ENCODE assay signal across 18 cellular contexts in genomic region chr12:108722463-108722862, GRCh38. TPM values are rescaled to one million over a fixed set of nuclear protein-coding genes. Genes with fewer than 3 reads are reported as not detected.
DNase-seq lines count a peak whose midpoint lies in the region; ATAC-seq and TF ChIP-seq lines count a peak whose summit lies in the region.
"Had no signal": no experiment of that assay in that cellular context is flagged by ENCODE, and none has a peak within 500 bp of the region (broad histone marks: within the 10 kb centered on the region; RNA-seq: fewer than 3 reads in every experiment).

No MANE protein-coding gene starts in this region.

- H3K9me3 Mint-ChIP-seq in mesothelial cell of epicardium (no peaks in the 10 kb centered on the region), endothelial cell (ENCODE audit: unreplicated experiment) (no peaks in the 10 kb centered on the region)
- H3K9me3 Mint-ChIP-seq: activated CD4-positive, alpha-beta T cell treated with anti-CD3 and anti-CD28 coated beads, Interleukin-2, amount 10 ng/mL, durations not matched to agents 7 days and 5 days had no signal

- H3K27me3 ChIP-seq in cardiac muscle cell = no peaks in the 10 kb centered on the region
- H3K27me3 ChIP-seq in breast epithelium = no peaks in the 10 kb centered on the region
- no peaks in the 10 kb centered on the region for H3K27me3 ChIP-seq in transverse colon

- intact Hi-C loops in Right ventricle myocardium inferior (cut with DNase I) = no loop called here
- intact Hi-C loops in breast epithelium (cut with DNase I; ENCODE audit: low total_unique reads) = no loop called here
- intact Hi-C loops in transverse colon (cut with DNase I; ENCODE audit: low total_unique reads) = no loop called here

- TF ChIP-seq EP300 in transverse colon (IDR thresholded peaks at IDR 0.05; ENCODE audit: low read depth) = no peak

- no peak for TF ChIP-seq POLR2A in breast epithelium (IDR thresholded peaks at IDR 0.05)
- TF ChIP-seq POLR2A in transverse colon (IDR thresholded peaks at IDR 0.05) = no peak
- TF ChIP-seq POLR2A in GM18505 (IDR thresholded peaks at IDR 0.05; ENCODE audit: borderline replicate concordance, extremely low read depth, insufficient read depth, insufficient read length) = no peak

- ATAC-seq in Right ventricle myocardium inferior = no peak
- ATAC-seq in GM18505 (IDR thresholded peaks at IDR 0.05; ENCODE audit: unreplicated experiment) = no peak
- ATAC-seq: mucosa of descending colon had no signal

- TF ChIP-seq CTCF in cardiac muscle cell (IDR thresholded peaks at IDR 0.05; ENCODE audit: low read depth, low read length) = no peak
- no peak for TF ChIP-seq CTCF in breast epithelium (IDR thresholded peaks at IDR 0.05)
- no peak for TF ChIP-seq CTCF in mesothelial cell of epicardium (IDR thresholded peaks at IDR 0.05; ENCODE audit: unreplicated experiment)
- TF ChIP-seq CTCF in transverse colon (IDR thresholded peaks at IDR 0.05) = no peak
- TF ChIP-seq CTCF in endothelial cell (IDR thresholded peaks at IDR 0.05; ENCODE audit: unreplicated experiment) = no peak

- no peak for DNase-seq in cardiac muscle cell (ENCODE audit: low read depth in 1 of 2, low spot score in 1 of 2)
- DNase-seq in Right ventricle myocardium inferior (ENCODE audit: missing footprints) = no peak
- no peak for DNase-seq in breast epithelium (ENCODE audit: low spot score in 2 of 2)
- DNase-seq in mesothelial cell of epicardium (ENCODE audit: low spot score in 2 of 2, unreplicated experiment in 2 of 2) = no peak
- no peak for DNase-seq in transverse colon
- no peak for DNase-seq in NCI-H526 treated with DMSO at 0.1 percent for 48 hours (lab: John Stamatoyannopoulos, UW)
- DNase-seq in endothelial cell (ENCODE audit: low spot score) = no peak
- DNase-seq: activated CD4-positive, alpha-beta T cell treated with anti-CD3 and anti-CD28 coated beads, Interleukin-2, amount 10 ng/mL, durations not matched to agents 7 days and 5 days; activated gamma-delta T cell; cortex of kidney; DND-41; head of caudate nucleus; mucosa of descending colon; NCI-H1694 treated with DMSO at 0.1 percent for 48 hours; NK-92 treated with Interleukin-12 subunit alpha and Interleukin-12 subunit beta, amount 100 ng/mL, for 24 hours; T-helper 1 cell had no signal

- H3K27ac Mint-ChIP-seq in mesothelial cell of epicardium (peak overlapping the region; percentile 75), endothelial cell (ENCODE audit: unreplicated experiment) (no peak overlapping the region)
- H3K27ac Mint-ChIP-seq: activated CD4-positive, alpha-beta T cell treated with anti-CD3 and anti-CD28 coated beads, Interleukin-2, amount 10 ng/mL, durations not matched to agents 7 days and 5 days had no signal

- in situ Hi-C loops in transverse colon (cut with MboI; ENCODE audit: low pct_ligation_motif_present in 1 of 4, low pct_unique_long_range_greater_than_20kb in 1 of 4, low sequenced_read_pairs in 3 of 4) = no loop called here

- H3K9me3 ChIP-seq in cardiac muscle cell (ENCODE audit: low read depth) (no peaks in the 10 kb centered on the region), breast epithelium (no peaks in the 10 kb centered on the region), transverse colon (no peaks in the 10 kb centered on the region)
- H3K9me3 ChIP-seq: mucosa of descending colon had no signal

- 52 to 80% methylated on average over 1 of the region's 1 CpG for WGBS in transverse colon (ENCODE audit: low coverage in 1 of 2), 2 donors

- peaks cover 40% of the 10 kb centered on the region for H3K4me1 Mint-ChIP-seq in mesothelial cell of epicardium
- H3K4me1 Mint-ChIP-seq in endothelial cell (ENCODE audit: unreplicated experiment) = peaks cover 57% of the 10 kb centered on the region

- H3K27ac ChIP-seq in cardiac muscle cell (peak overlapping the region; percentile 53), breast epithelium (peak overlapping the region; percentile 22 to 65), transverse colon (peak overlapping the region; percentile 66 to 99 (median 98))
- H3K27ac ChIP-seq: 22Rv1 had no signal

- H3K27me3 Mint-ChIP-seq in mesothelial cell of epicardium (ENCODE audit: low read depth) = no peaks in the 10 kb centered on the region
- peaks cover 2% of the 10 kb centered on the region for H3K27me3 Mint-ChIP-seq in endothelial cell (ENCODE audit: unreplicated experiment)
- H3K27me3 Mint-ChIP-seq: activated CD4-positive, alpha-beta T cell treated with anti-CD3 and anti-CD28 coated beads, Interleukin-2, amount 10 ng/mL, durations not matched to agents 7 days and 5 days had no signal

- H3K4me3 Mint-ChIP-seq in mesothelial cell of epicardium = no peak overlapping the region
- no peak overlapping the region for H3K4me3 Mint-ChIP-seq in endothelial cell (ENCODE audit: unreplicated experiment)
- H3K4me3 Mint-ChIP-seq: activated CD4-positive, alpha-beta T cell treated with anti-CD3 and anti-CD28 coated beads, Interleukin-2, amount 10 ng/mL, durations not matched to agents 7 days and 5 days had no signal

- H3K4me3 ChIP-seq in cardiac muscle cell (no peak overlapping the region), breast epithelium (no peak overlapping the region), transverse colon (no peak overlapping the region)
- H3K4me3 ChIP-seq: mucosa of descending colon had no signal

- H3K36me3 Mint-ChIP-seq in mesothelial cell of epicardium (no peaks in the 10 kb centered on the region), endothelial cell (ENCODE audit: low read depth, unreplicated experiment) (peaks cover under 1% of the 10 kb centered on the region)

- H3K36me3 ChIP-seq in cardiac muscle cell = no peaks in the 10 kb centered on the region
- no peaks in the 10 kb centered on the region for H3K36me3 ChIP-seq in breast epithelium
- H3K36me3 ChIP-seq in transverse colon = no peaks in the 10 kb centered on the region

- H3K4me1 ChIP-seq in cardiac muscle cell (ENCODE audit: low read depth) (peaks cover 23% of the 10 kb centered on the region), breast epithelium (peaks cover 0 to 14% of the 10 kb centered on the region in 2 donors), transverse colon (peaks cover 16 to 80% (median 53%) of the 10 kb centered on the region in 4 donors)

RNA-seq across cellular contexts. Expression of gene CORO1C, which starts 8.9 kb away (rescaled TPM):
- total RNA-seq in cardiac muscle cell = 48.0 and 65.4 TPM in 2 replicates
- polyA plus RNA-seq in cardiac muscle cell = 67.5 and 72.5 TPM in 2 replicates
- 76.4 TPM for total RNA-seq in Right ventricle myocardium inferior
- 100 to 1,000 TPM; 121 to 155 (median 149) TPM for total RNA-seq in breast epithelium
- total RNA-seq in mesothelial cell of epicardium = 61.8 to 65.3 TPM (median 64.8 TPM) in 3 replicates
- total RNA-seq in transverse colon = 100 to 1,000 TPM in 3 of 4 donors, 10 to 100 TPM in 1; 68.1 to 153 (median 128) TPM
- total RNA-seq in endothelial cell (ENCODE audit: unreplicated experiment) = 380 TPM

Comparison
In these comparisons a context has a peak if more than half of its experiments do, and no peak if none do; other contexts are left out.
1. H3K27ac ChIP-seq: peak in every context shown above with its lines; median percentile 98 in transverse colon; 53 in cardiac muscle cell; 44 in breast epithelium.